Comparison of ENCODE assay signal across 10 cellular contexts in genomic region chr16:11793840-11794239, GRCh38. TPM values are rescaled to one million over a fixed set of nuclear protein-coding genes. Genes with fewer than 3 reads are reported as not detected.
DNase-seq lines count a peak whose midpoint lies in the region; ATAC-seq, FAIRE-seq and TF ChIP-seq lines count a peak whose summit lies in the region.
"Had no signal": no experiment of that assay in that cellular context is flagged by ENCODE, and none has a peak within 500 bp of the region (broad histone marks: within the 10 kb centered on the region; RNA-seq: fewer than 3 reads in every experiment).

No MANE protein-coding gene starts in this region.

- H4K91ac ChIP-seq in H9 (ENCODE audit: insufficient read length, low read depth, low read length), result no peak overlapping the region

- no peak overlapping the region for H2BK20ac ChIP-seq in H9 (ENCODE audit: low read depth, low read length, poor library complexity, severe bottlenecking)

- H3K4me1 ChIP-seq in H9 (ENCODE audit: insufficient read depth, low read length) (no peaks in the 10 kb centered on the region), mesodermal cell (ENCODE audit: control insufficient read depth, insufficient read depth, low read length, poor library complexity, severe bottlenecking) (peaks cover 26% of the 10 kb centered on the region)

- no peaks in the 10 kb centered on the region for H3K9me3 Mint-ChIP-seq in H9

- H3K27me3 ChIP-seq in H9 (ENCODE audit: insufficient read depth, low read length), result no peaks in the 10 kb centered on the region

- peaks cover 16% of the 10 kb centered on the region for H3K23me2 ChIP-seq in H9 (ENCODE audit: insufficient read length, low read depth, low read length, poor library complexity, severe bottlenecking)

- H3K27ac Mint-ChIP-seq in H9, result peak overlapping the region in 2 of 3 experiments; percentile 25 to 61; a peak in 1 of 7 replicates

- no peak overlapping the region for H3K4me3 ChIP-seq in mesodermal cell (ENCODE audit: extremely low read depth, insufficient read depth, low read length, poor library complexity, severe bottlenecking)

- peaks cover 11% of the 10 kb centered on the region; the same call in 1 of the 2 replicates for H3K79me2 ChIP-seq in H9 (ENCODE audit: insufficient read depth, low read length)

- no peak overlapping the region for H3K9ac ChIP-seq in H9 (ENCODE audit: extremely low read depth, insufficient read length, low read length)

- no peak overlapping the region for H3T11ph ChIP-seq in H9 (ENCODE audit: low read length)

- peaks cover 2 to 14% (median 12%) of the 10 kb centered on the region in 3 experiments; a peak in 6 of 7 replicates for H3K36me3 Mint-ChIP-seq in H9 (ENCODE audit: insufficient read depth in 1 of 3, low read depth in 3 of 3)

- H3K36me3 ChIP-seq in mesodermal cell (ENCODE audit: control insufficient read depth, insufficient read depth, low read length), result peaks cover 43% of the 10 kb centered on the region

- FAIRE-seq in frontal cortex (lab: Jason Lieb, UNC), result no peak
- FAIRE-seq: H54 had no signal

- no peak overlapping the region for H2BK5ac ChIP-seq in H9 (ENCODE audit: insufficient read length, low read length)

- H4K5ac ChIP-seq in H9 (ENCODE audit: insufficient read length, low read depth, low read length), result no peak overlapping the region

- H3K27me3 Mint-ChIP-seq in H9 (ENCODE audit: low read depth), result no peaks in the 10 kb centered on the region; the same call in 1 of the 2 replicates

- TF ChIP-seq CTCF in 22Rv1 (IDR thresholded peaks at IDR 0.05) (no peak), H9 (conservative IDR thresholded peaks at IDR 0.05) (no peak)

- H3K79me1 ChIP-seq in H9 (ENCODE audit: insufficient read depth, low read depth, low read length, poor library complexity, severe bottlenecking), result no peaks in the 10 kb centered on the region

- no peaks in the 10 kb centered on the region for H4K20me1 ChIP-seq in H9 (ENCODE audit: control insufficient read depth, insufficient read depth, insufficient read length)

- no peak for ATAC-seq in GM21529 (IDR thresholded peaks at IDR 0.05; ENCODE audit: unreplicated experiment)

- no peak overlapping the region for H2BK120ac ChIP-seq in H9 (ENCODE audit: low read depth, low read length, poor library complexity, severe bottlenecking)

- no peak overlapping the region for H3K4me3 Mint-ChIP-seq in H9

- H3K9me3 ChIP-seq in H9 (ENCODE audit: control insufficient read depth, low read depth, low read length), result no peaks in the 10 kb centered on the region
- no peaks in the 10 kb centered on the region for H3K9me3 ChIP-seq in mesodermal cell (ENCODE audit: control insufficient read depth, low read length)

- H3K4ac ChIP-seq in H9 (ENCODE audit: low read depth, low read length), result no peak overlapping the region

- no CpG with 5 or more reads among the region's 7 CpGs for WGBS in H9 (ENCODE audit: extremely low coverage, insufficient read length, low lambda C conversion rate)
- WGBS in mesodermal cell (ENCODE audit: insufficient coverage in 2 of 2), 2 experiments, result 90 to 96% methylated on average over 7 of the region's 7 CpGs

- H2BK12ac ChIP-seq in H9 (ENCODE audit: insufficient read length, low read depth, low read length), result no peak overlapping the region

- H2AK5ac ChIP-seq in H9 (ENCODE audit: insufficient read length, low read length), result no peak overlapping the region

- H2BK15ac ChIP-seq in H9 (ENCODE audit: low read depth, low read length), result no peak overlapping the region

- H2AFZ ChIP-seq in H9 (ENCODE audit: low read length), result no peak overlapping the region

- no peak overlapping the region for H4K8ac ChIP-seq in H9 (replicated peaks; ENCODE audit: insufficient read length, low read depth, low read length)

- H3K56ac ChIP-seq in H9 (ENCODE audit: insufficient read length, low read depth, low read length), result no peak overlapping the region

- peak overlapping the region; percentile 45 for H3K27ac ChIP-seq in 22Rv1
- no peak overlapping the region for H3K27ac ChIP-seq in H9 (ENCODE audit: insufficient read length, low read depth, low read length)
- peak overlapping the region; percentile 54 for H3K27ac ChIP-seq in mesodermal cell (ENCODE audit: low read depth, low read length, severe bottlenecking)

- H3K23ac ChIP-seq in H9 (ENCODE audit: insufficient read length, low read depth, low read length), result no peak overlapping the region

- DNase-seq in H9 (no peak), amniotic epithelial cell (ENCODE audit: low read depth) (peak; percentile 57), NCI-H187 treated with DMSO at 0.1 percent for 48 hours (lab: John Stamatoyannopoulos, UW) (no peak), HPDE6-E6E7 (ENCODE audit: extremely low spot score) (no peak), frontal cortex (ENCODE audit: low spot score in 2 of 2) (no peak)
- DNase-seq: midbrain had no signal

- no peak overlapping the region for H3K18ac ChIP-seq in H9 (ENCODE audit: insufficient read length, low read depth, low read length)

- peaks cover 25 to 37% of the 10 kb centered on the region in 2 experiments for H3K4me1 Mint-ChIP-seq in H9

- H3K14ac ChIP-seq in H9 (ENCODE audit: insufficient read depth, low read length), result no peak overlapping the region

- H3K4me2 ChIP-seq in H9 (ENCODE audit: insufficient read depth, insufficient read length, low read length), result no peak overlapping the region

RNA-seq across cellular contexts. Expression of gene ZC3H7A, which starts 3.2 kb away (rescaled TPM):
- total RNA-seq in H9 (2021), result 43.1 and 43.5 TPM in 2 replicates
- polyA plus RNA-seq in mesodermal cell (2013, experiment 1 of 2), result 50.9 TPM
- polyA plus RNA-seq in mesodermal cell (2013, experiment 2 of 2), result 52.2 TPM
- total RNA-seq in frontal cortex, result 37.1 TPM

RNA-seq across cellular contexts. Expression of gene TXNDC11, which starts 51.2 kb away (rescaled TPM):
- total RNA-seq in H9 (2021), result 12.2 and 15.3 TPM in 2 replicates
- 22.1 TPM for polyA plus RNA-seq in mesodermal cell (2013, experiment 1 of 2)
- 17.1 TPM for polyA plus RNA-seq in mesodermal cell (2013, experiment 2 of 2)
- total RNA-seq in frontal cortex, result 8.6 TPM

RNA-seq across cellular contexts. Expression of gene RSL1D1, which starts 57.5 kb away (rescaled TPM):
- total RNA-seq in H9 (2021) (334 and 343 TPM in 2 replicates), frontal cortex (62.4 TPM)
- 124 TPM for polyA plus RNA-seq in mesodermal cell (2013, experiment 1 of 2)
- 146 TPM for polyA plus RNA-seq in mesodermal cell (2013, experiment 2 of 2)
